Comparison of ENCODE assay signal across 36 cellular contexts in genomic region chr16:47244206-47244605, GRCh38.
"Had no signal": no experiment of that assay in that cellular context is flagged by ENCODE, and none has a peak within 500 bp of the region (broad histone marks: within the 10 kb centered on the region; RNA-seq: fewer than 3 reads in every experiment).

No MANE protein-coding gene starts in this region.

- DNase-seq: activated B cell treated with CpG ODN at 0.5 μM for 24 hours; activated CD4-positive, alpha-beta memory T cell treated with anti-CD3 and anti-CD28 coated beads for 36 hours; activated CD4-positive, alpha-beta T cell treated with anti-CD3 and anti-CD28 coated beads for 4 hours; activated CD4-positive, alpha-beta T cell treated with anti-CD3 and anti-CD28 coated beads, Interleukin-2, amount 10 ng/mL, durations not matched to agents 24 days and 14 days; activated CD4-positive, alpha-beta T cell treated with anti-CD3 and anti-CD28 coated beads, Interleukin-2, amount 50 U/mL, for 1 hour; activated CD4-positive, alpha-beta T cell treated with anti-CD3 and anti-CD28 coated beads, Interleukin-2, amount 50 U/mL, for 4 hours; activated CD4-positive, CD25-positive, alpha-beta regulatory T cell treated with anti-CD3 and anti-CD28 coated beads, Interleukin-2, amount 50 U/mL, for 72 hours; activated CD8-positive, alpha-beta memory T cell treated with anti-CD3 and anti-CD28 coated beads, Interleukin-2, amount 50 U/mL, for 4 hours; activated CD8-positive, alpha-beta T cell treated with anti-CD3 and anti-CD28 coated beads for 36 hours; activated effector memory CD4-positive, alpha-beta T cell treated with anti-CD3 and anti-CD28 coated beads, Interleukin-2, amount 50 U/mL, for 16 hours; activated gamma-delta T cell treated with Interleukin-2 at 50 U/mL for 16 hours; activated naive CD4-positive, alpha-beta T cell treated with anti-CD3 and anti-CD28 coated beads, Interleukin-2, amount 10 ng/mL, durations not matched to agents 7 days and 5 days; activated naive CD4-positive, alpha-beta T cell treated with Interleukin-2 at 50 U/mL for 16 hours; activated naive CD8-positive, alpha-beta T cell treated with anti-CD3 and anti-CD28 coated beads for 36 hours; activated T-cell treated with anti-CD3 and anti-CD28 coated beads for 4 hours; activated T-cell treated with anti-CD3 and anti-CD28 coated beads, Interleukin-2, amount 50 U/mL, for 1 hour; activated T-cell treated with anti-CD3 and anti-CD28 coated beads, Interleukin-2, amount 50 U/mL, for 4 hours; activated T-cell treated with anti-CD3 and anti-CD28 coated beads, Interleukin-2, amount 50 U/mL, for 72 hours; adrenal gland; amniotic stem cell; aorta; body of pancreas; brain microvascular endothelial cell; central memory CD4-positive, alpha-beta T cell; T-helper 1 cell; T-helper 2 cell; T-helper 9 cell had no signal

- H3K27me3 Mint-ChIP-seq: activated B cell treated with CpG ODN at 0.5 μM for 24 hours; activated CD4-positive, alpha-beta memory T cell treated with anti-CD3 and anti-CD28 coated beads for 36 hours; activated CD4-positive, alpha-beta T cell treated with anti-CD3 and anti-CD28 coated beads, Interleukin-2, amount 10 ng/mL, durations not matched to agents 24 days and 14 days; activated CD8-positive, alpha-beta T cell treated with anti-CD3 and anti-CD28 coated beads for 36 hours; activated naive CD4-positive, alpha-beta T cell treated with anti-CD3 and anti-CD28 coated beads, Interleukin-2, amount 10 ng/mL, durations not matched to agents 7 days and 5 days; activated naive CD8-positive, alpha-beta T cell treated with anti-CD3 and anti-CD28 coated beads for 36 hours; activated T-helper 17 cell treated with anti-CD3 and anti-CD28 coated beads, Interleukin-2, amount 50 U/mL, for 72 hours had no signal

- H3K4me1 Mint-ChIP-seq: activated B cell treated with CpG ODN at 0.5 μM for 24 hours; activated CD4-positive, alpha-beta T cell treated with anti-CD3 and anti-CD28 coated beads, Interleukin-2, amount 10 ng/mL, durations not matched to agents 24 days and 14 days; activated naive CD4-positive, alpha-beta T cell treated with anti-CD3 and anti-CD28 coated beads, Interleukin-2, amount 10 ng/mL, durations not matched to agents 7 days and 5 days; activated naive CD8-positive, alpha-beta T cell treated with anti-CD3 and anti-CD28 coated beads for 36 hours; activated T-helper 17 cell treated with anti-CD3 and anti-CD28 coated beads, Interleukin-2, amount 50 U/mL, for 72 hours had no signal

- H3K4me3 ChIP-seq: adrenal gland, body of pancreas, breast epithelium had no signal

- H3K9me3 Mint-ChIP-seq: activated B cell treated with CpG ODN at 0.5 μM for 24 hours; activated CD4-positive, alpha-beta memory T cell treated with anti-CD3 and anti-CD28 coated beads for 36 hours; activated CD4-positive, alpha-beta T cell treated with anti-CD3 and anti-CD28 coated beads, Interleukin-2, amount 10 ng/mL, durations not matched to agents 24 days and 14 days; activated CD8-positive, alpha-beta T cell treated with anti-CD3 and anti-CD28 coated beads for 36 hours; activated naive CD4-positive, alpha-beta T cell treated with anti-CD3 and anti-CD28 coated beads, Interleukin-2, amount 10 ng/mL, durations not matched to agents 7 days and 5 days; activated naive CD4-positive, alpha-beta T cell treated with anti-CD3 and anti-CD28 coated beads, Interleukin-2, amount 50 U/mL, for 72 hours; activated naive CD8-positive, alpha-beta T cell treated with anti-CD3 and anti-CD28 coated beads for 36 hours; activated T-cell treated with anti-CD3 and anti-CD28 coated beads, Interleukin-2, amount 50 U/mL, for 4 hours; activated T-cell treated with anti-CD3 and anti-CD28 coated beads, Interleukin-2, amount 50 U/mL, for 72 hours; activated T-helper 1 cell treated with anti-CD3 and anti-CD28 coated beads, Interleukin-12 subunit alpha, Interleukin-12 subunit beta, Interleukin-2, Interleukin-4 antibody, amounts not matched to agents 30 ng/mL and 10 ng/mL and 1 ng/mL, durations not matched to agents 14 hours and 24 hours and 36 hours; activated T-helper 17 cell treated with anti-CD3 and anti-CD28 coated beads, Interleukin-2, amount 50 U/mL, for 72 hours; T-helper 1 cell treated with Interleukin-12 subunit alpha and Interleukin-12 subunit beta and Interleukin-4 antibody, amounts not matched to agents 30 μg/mL and 1 μg/mL, for 36 hours; T-helper 2 cell treated with Interferon-gamma antibody and Interleukin-4, amounts not matched to agents 5 μg/mL and 100 μg/mL, for 36 hours had no signal

- H3K36me3 ChIP-seq: adrenal gland, brain microvascular endothelial cell, breast epithelium had no signal

- H3K4me3 Mint-ChIP-seq: activated B cell treated with CpG ODN at 0.5 μM for 24 hours; activated CD4-positive, alpha-beta memory T cell treated with anti-CD3 and anti-CD28 coated beads for 36 hours; activated CD4-positive, alpha-beta T cell treated with anti-CD3 and anti-CD28 coated beads, Interleukin-2, amount 10 ng/mL, durations not matched to agents 24 days and 14 days; activated CD8-positive, alpha-beta T cell treated with anti-CD3 and anti-CD28 coated beads for 36 hours; activated naive CD4-positive, alpha-beta T cell treated with anti-CD3 and anti-CD28 coated beads, Interleukin-2, amount 10 ng/mL, durations not matched to agents 7 days and 5 days; activated naive CD8-positive, alpha-beta T cell treated with anti-CD3 and anti-CD28 coated beads for 36 hours; activated T-cell treated with anti-CD3 and anti-CD28 coated beads, Interleukin-2, amount 50 U/mL, for 4 hours; activated T-cell treated with anti-CD3 and anti-CD28 coated beads, Interleukin-2, amount 50 U/mL, for 72 hours; activated T-helper 1 cell treated with anti-CD3 and anti-CD28 coated beads, Interleukin-12 subunit alpha, Interleukin-12 subunit beta, Interleukin-2, Interleukin-4 antibody, amounts not matched to agents 30 ng/mL and 10 ng/mL and 1 ng/mL, durations not matched to agents 14 hours and 24 hours and 36 hours; activated T-helper 17 cell treated with anti-CD3 and anti-CD28 coated beads, Interleukin-2, amount 50 U/mL, for 72 hours; T-helper 1 cell treated with Interleukin-12 subunit alpha and Interleukin-12 subunit beta and Interleukin-4 antibody, amounts not matched to agents 30 μg/mL and 1 μg/mL, for 36 hours; T-helper 2 cell treated with Interferon-gamma antibody and Interleukin-4, amounts not matched to agents 5 μg/mL and 100 μg/mL, for 36 hours had no signal

- H3K9me3 ChIP-seq: adrenal gland, body of pancreas, breast epithelium had no signal

- ATAC-seq: activated CD8-positive, alpha-beta T cell treated with anti-CD3 and anti-CD28 coated beads for 36 hours; activated naive CD4-positive, alpha-beta T cell treated with anti-CD3 and anti-CD28 coated beads, Interleukin-2, amount 50 U/mL, for 72 hours; activated T-cell treated with anti-CD3 and anti-CD28 coated beads, Interleukin-2, amount 50 U/mL, for 4 hours; activated T-cell treated with anti-CD3 and anti-CD28 coated beads, Interleukin-2, amount 50 U/mL, for 72 hours; activated T-helper 17 cell treated with anti-CD3 and anti-CD28 coated beads, Interleukin-2, amount 50 U/mL, for 72 hours; body of pancreas had no signal

- H3K27me3 ChIP-seq: adrenal gland, body of pancreas, brain microvascular endothelial cell, breast epithelium had no signal

- H3K27ac Mint-ChIP-seq: activated B cell treated with CpG ODN at 0.5 μM for 24 hours; activated CD4-positive, alpha-beta memory T cell treated with anti-CD3 and anti-CD28 coated beads for 36 hours; activated CD4-positive, alpha-beta T cell treated with anti-CD3 and anti-CD28 coated beads, Interleukin-2, amount 10 ng/mL, durations not matched to agents 24 days and 14 days; activated CD8-positive, alpha-beta T cell treated with anti-CD3 and anti-CD28 coated beads for 36 hours; activated naive CD4-positive, alpha-beta T cell treated with anti-CD3 and anti-CD28 coated beads, Interleukin-2, amount 10 ng/mL, durations not matched to agents 7 days and 5 days; activated naive CD8-positive, alpha-beta T cell treated with anti-CD3 and anti-CD28 coated beads for 36 hours; activated T-cell treated with anti-CD3 and anti-CD28 coated beads, Interleukin-2, amount 50 U/mL, for 72 hours; activated T-helper 1 cell treated with anti-CD3 and anti-CD28 coated beads, Interleukin-12 subunit alpha, Interleukin-12 subunit beta, Interleukin-2, Interleukin-4 antibody, amounts not matched to agents 30 ng/mL and 10 ng/mL and 1 ng/mL, durations not matched to agents 14 hours and 24 hours and 36 hours; activated T-helper 17 cell treated with anti-CD3 and anti-CD28 coated beads, Interleukin-2, amount 50 U/mL, for 72 hours; T-helper 1 cell treated with Interleukin-12 subunit alpha and Interleukin-12 subunit beta and Interleukin-4 antibody, amounts not matched to agents 30 μg/mL and 1 μg/mL, for 36 hours; T-helper 2 cell treated with Interferon-gamma antibody and Interleukin-4, amounts not matched to agents 5 μg/mL and 100 μg/mL, for 36 hours had no signal

- FAIRE-seq: astrocyte, TTC549 had no signal

- H3K4me1 ChIP-seq: adrenal gland, body of pancreas, breast epithelium had no signal

- H3K27ac ChIP-seq: adrenal gland, body of pancreas, brain microvascular endothelial cell, breast epithelium, VCaP had no signal
